In the genomic region with DNA sequence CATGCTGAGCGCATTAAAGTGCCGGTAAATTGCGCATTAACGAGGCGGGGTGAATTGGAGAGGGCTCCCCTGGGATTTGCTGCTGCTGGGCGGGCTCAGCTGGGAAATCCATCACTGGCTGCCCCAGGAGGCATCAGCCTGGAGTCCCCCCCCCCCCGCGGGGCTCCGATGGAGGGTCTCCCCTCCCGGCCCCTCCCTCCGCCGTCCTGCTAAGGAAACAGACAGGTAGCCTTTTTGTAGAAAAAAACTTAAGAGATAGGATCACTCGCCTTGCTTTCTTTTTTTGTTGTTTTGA, we compare ENCODE assay signal across 10 cellular contexts. TPM values are rescaled to one million over a fixed set of nuclear protein-coding genes. Genes with fewer than 3 reads are reported as not detected.
A peak's percentile ranks its signal among the peaks of the same experiment; 100 is the strongest.
DNase-seq lines count a peak whose midpoint lies in the region; ATAC-seq and TF ChIP-seq lines count a peak whose summit lies in the region.
"Had no signal": no experiment of that assay in that cellular context is flagged by ENCODE, and none has a peak within 500 bp of the region (broad histone marks: within the 10 kb centered on the region; RNA-seq: fewer than 3 reads in every experiment).

No MANE protein-coding gene starts in this region.

- H3K9ac ChIP-seq in mammary epithelial cell (ENCODE audit: insufficient read depth, low read length): no peak overlapping the region

- intact Hi-C loops in heart left ventricle (cut with DNase I) (loop anchor here in 5 of 10 donors (2.0 to 10.0 kb wide), 4 partner anchors 43 to 51 kb away; a partner anchor contains a TSS), left ventricle myocardium superior (cut with micrococcal nuclease) (no loop called here), mammary epithelial cell (cut with micrococcal nuclease) (loop anchor here (5.0 kb wide), 1 partner anchor 43 kb away; a partner anchor contains a TSS), uterus (cut with DNase I; ENCODE audit: low total_unique reads) (no loop called here)

- H2AFZ ChIP-seq in mammary epithelial cell (ENCODE audit: low read depth, low read length): peak overlapping the region; percentile 67

- H3K27ac ChIP-seq in heart left ventricle (peak overlapping the region in 10 of 12 donors; percentile 41 to 88 (median 78)), mammary epithelial cell (ENCODE audit: insufficient read depth, low read depth, low read length) (no peak overlapping the region), muscle layer of duodenum (ENCODE audit: low read length) (no peak overlapping the region), uterus (peak overlapping the region; percentile 93 to 95)

- peaks cover 0 to 11% (median 0%) of the 10 kb centered on the region in 9 donors for H3K27me3 ChIP-seq in heart left ventricle
- H3K27me3 ChIP-seq in mammary epithelial cell (ENCODE audit: insufficient read depth, low read length): no peaks in the 10 kb centered on the region
- no peaks in the 10 kb centered on the region for H3K27me3 ChIP-seq in muscle layer of duodenum (ENCODE audit: low read depth, low read length)
- no peaks in the 10 kb centered on the region for H3K27me3 ChIP-seq in uterus

- BruUV-seq in mammary epithelial cell (replicated peaks; lab: Mats Ljungman, UMichigan): no TSS peak

- H3K9me3 ChIP-seq in heart left ventricle (no peaks in the 10 kb centered on the region), mammary epithelial cell (replicated peaks; ENCODE audit: insufficient read depth, low read length) (no peaks in the 10 kb centered on the region), muscle layer of duodenum (ENCODE audit: control insufficient read depth in 1 of 2, low read length in 2 of 2) (no peaks in the 10 kb centered on the region), uterus (no peaks in the 10 kb centered on the region)

- peak overlapping the region; percentile 85 for H3K4me2 ChIP-seq in mammary epithelial cell (ENCODE audit: insufficient read depth, low read depth, low read length)

- H3K4me3 ChIP-seq in heart left ventricle (peak overlapping the region in 10 of 12 donors; percentile 34 to 55 (median 46)), mammary epithelial cell (replicated peaks in 1 of 3; ENCODE audit: insufficient read depth in 1 of 3, low read depth in 2 of 3, low read length in 3 of 3) (peak overlapping the region in 2 of 3 experiments; percentile 8 to 43), muscle layer of duodenum (ENCODE audit: low read depth in 1 of 2, low read length in 2 of 2) (peak overlapping the region; percentile 42 to 64), uterus (peak overlapping the region; percentile 19 to 30)

- WGBS in heart left ventricle, 4 donors: 0 to 1% (median 1%) methylated on average over 2 to 13 of the region's 13 CpGs
- WGBS in mammary epithelial cell (ENCODE audit: low coverage, missing lambda C conversion rate): 2% methylated on average over 6 of the region's 13 CpGs

- no peak for TF ChIP-seq POLR2A in heart left ventricle (IDR thresholded peaks at IDR 0.05)
- no peak for TF ChIP-seq POLR2A in uterus (IDR thresholded peaks at IDR 0.05)

- H4K20me1 ChIP-seq in mammary epithelial cell (ENCODE audit: insufficient read depth, low read length): no peaks in the 10 kb centered on the region

- CTCF ChIA-PET in mammary epithelial cell (lab: Charles Lee; ENCODE audit: low non-redundant PET): no interaction called here

- ATAC-seq in heart left ventricle: no peak
- no peak for ATAC-seq in left ventricle myocardium superior

- dilution Hi-C loops in mammary epithelial cell (cut with HindIII; ENCODE audit: low sequenced_read_pairs): no loop called here

- in situ Hi-C loops in mammary epithelial cell (cut with MboI; ENCODE audit: low sequenced_read_pairs in 2 of 2): no loop called here

- H3K4me1 ChIP-seq in heart left ventricle (peaks cover 3 to 27% (median 23%) of the 10 kb centered on the region in 12 donors), mammary epithelial cell (ENCODE audit: insufficient read depth, low read length) (peaks cover 17% of the 10 kb centered on the region), muscle layer of duodenum (ENCODE audit: control insufficient read depth in 1 of 2, insufficient read depth in 2 of 2, low read length in 2 of 2) (peaks cover 5 to 18% of the 10 kb centered on the region in 2 donors), uterus (peaks cover 5 to 10% of the 10 kb centered on the region in 2 donors)

- DNase-seq in heart left ventricle (no peak), left ventricle myocardium superior (no peak), mammary epithelial cell (no peak), uterus (no peak), activated gamma-delta T cell treated with Interleukin-2 at 50 U/mL for 16 hours (no peak), HCEC 1CT (no peak), SIG-M5 (lab: John Stamatoyannopoulos, UW) (no peak)
- DNase-seq: activated naive CD4-positive, alpha-beta T cell; CD4-positive, CD25-positive, alpha-beta regulatory T cell had no signal

- H3K36me3 ChIP-seq in heart left ventricle: no peaks in the 10 kb centered on the region
- no peaks in the 10 kb centered on the region for H3K36me3 ChIP-seq in mammary epithelial cell (ENCODE audit: insufficient read depth, low read length)
- no peaks in the 10 kb centered on the region for H3K36me3 ChIP-seq in muscle layer of duodenum (ENCODE audit: control insufficient read depth in 1 of 2, insufficient read depth in 2 of 2, low read length in 2 of 2)
- no peaks in the 10 kb centered on the region for H3K36me3 ChIP-seq in uterus

- no peaks in the 10 kb centered on the region for H3K79me2 ChIP-seq in mammary epithelial cell (ENCODE audit: insufficient read depth, low read length)

- no peak for TF ChIP-seq CTCF in heart left ventricle (IDR thresholded peaks at IDR 0.05)
- TF ChIP-seq CTCF in mammary epithelial cell (conservative IDR thresholded peaks at IDR 0.05 in 1 of 2, IDR thresholded peaks at IDR 0.05 in 1 of 2; ENCODE audit: extremely low read depth in 1 of 2, insufficient read depth in 1 of 2, low read depth in 1 of 2, low read length in 2 of 2): no peak
- TF ChIP-seq CTCF in uterus (IDR thresholded peaks at IDR 0.05): no peak

RNA-seq across cellular contexts. Expression of a gene that starts 6.8 kb away (rescaled TPM):
- total RNA-seq in heart left ventricle: 1 to 10 TPM in 2 of 9 donors, under 1 TPM in 6, not detected in 1; 0.21 to 1.3 (median 0.57) TPM
- polyA plus RNA-seq in heart left ventricle: 1 to 10 TPM; 1.3 to 1.4 TPM
- 0.30 TPM for total RNA-seq in left ventricle myocardium superior
- total RNA-seq in mammary epithelial cell: 1 to 10 TPM in 1 of 2 donors, under 1 TPM in 1; 0.33 to 1.6 TPM
- polyA plus RNA-seq in mammary epithelial cell: 0.91 TPM
- not detected for polyA minus RNA-seq in mammary epithelial cell
- 1 to 10 TPM in 2 of 4 donors, under 1 TPM in 1, not detected in 1; 0.46 to 3.5 (median 1.1) TPM for total RNA-seq in uterus
- total RNA-seq: CD4-positive, CD25-positive, alpha-beta regulatory T cell had no signal
- polyA plus RNA-seq: CD4-positive, CD25-positive, alpha-beta regulatory T cell had no signal

RNA-seq across cellular contexts. Expression of a gene that starts 39.4 kb away (rescaled TPM):
- 1 to 10 TPM; 1.8 to 3.2 (median 2.3) TPM for total RNA-seq in heart left ventricle
- 1 to 10 TPM; 1.7 to 2.5 TPM for polyA plus RNA-seq in heart left ventricle
- 2.2 TPM for total RNA-seq in left ventricle myocardium superior
- 1 to 10 TPM; 5.5 to 5.7 TPM for total RNA-seq in mammary epithelial cell
- 4.1 TPM for polyA plus RNA-seq in mammary epithelial cell
- 4.2 TPM for polyA minus RNA-seq in mammary epithelial cell
- 10 to 100 TPM in 2 of 4 donors, 1 to 10 TPM in 2; 2.4 to 17.9 (median 9.1) TPM for total RNA-seq in uterus

RNA-seq across cellular contexts. Expression of a gene that starts 44.9 kb away (rescaled TPM):
- 10 to 100 TPM; 34.6 to 75.1 (median 40.5) TPM for total RNA-seq in heart left ventricle
- polyA plus RNA-seq in heart left ventricle: 10 to 100 TPM; 36.0 to 41.4 TPM
- 66.5 TPM for total RNA-seq in left ventricle myocardium superior
- 1 to 10 TPM; 4.8 to 7.2 TPM for total RNA-seq in mammary epithelial cell
- 0.87 TPM for polyA plus RNA-seq in mammary epithelial cell
- polyA minus RNA-seq in mammary epithelial cell: 0.78 TPM
- 100 to 1,000 TPM in 1 of 4 donors, 10 to 100 TPM in 3; 24.9 to 102 (median 62.3) TPM for total RNA-seq in uterus

Comparison
In these comparisons a context has a peak if more than half of its experiments do, and no peak if none do; other contexts are left out.
1. H3K27ac ChIP-seq: peak in heart left ventricle (10 of 12) and uterus (2 of 2); none in mammary epithelial cell (single experiment) and muscle layer of duodenum (single experiment).
2. Peak in every context shown above with its lines, with median percentiles within 50 percentile points of each other: H3K4me3 ChIP-seq.